Comparison of ENCODE assay signal across 34 cellular contexts in genomic region chr11:135061166-135061565, GRCh38.
"Had no signal": no experiment of that assay in that cellular context is flagged by ENCODE, and none has a peak within 500 bp of the region (broad histone marks: within the 10 kb centered on the region; RNA-seq: fewer than 3 reads in every experiment).

No MANE protein-coding gene starts in this region.

- H3K36me3 ChIP-seq: MG63 had no signal

- H3K4me3 ChIP-seq: MG63 had no signal

- DNase-seq: Karpas-422, Kasumi-1, MG63, MM.1S, MV-4-11, NCI-H1048, NCI-H1092, NCI-H1092 treated with DMSO at 0.1 percent for 48 hours, NCI-H1105, NCI-H1105 treated with DMSO at 0.1 percent for 48 hours, NCI-H1417, NCI-H1417 treated with DMSO at 0.1 percent for 48 hours, NCI-H1436, NCI-H1436 treated with DMSO at 0.1 percent for 48 hours, NCI-H146, NCI-H1694, NCI-H1694 treated with DMSO at 0.1 percent for 48 hours, NCI-H187, NCI-H187 treated with DMSO at 0.1 percent for 48 hours, NCI-H1930, NCI-H2029, NCI-H2029 treated with DMSO at 0.1 percent for 48 hours, NCI-H2081, NCI-H2081 treated with DMSO at 0.1 percent for 48 hours, NCI-H2107, NCI-H2171, NCI-H2171 treated with DMSO at 0.1 percent for 48 hours, NCI-H2227 treated with DMSO at 0.1 percent for 48 hours, NCI-H226, NCI-H345, NCI-H446, NCI-H446 treated with DMSO at 0.1 percent for 48 hours, NCI-H510A, NCI-H510A treated with DMSO at 0.1 percent for 48 hours had no signal
